8 cellular contexts compared by ENCODE assay signal in genomic region chr20:32902456-32903420, GRCh38. TPM values are rescaled to one million over a fixed set of nuclear protein-coding genes. Genes with fewer than 3 reads are reported as not detected.
A peak's percentile ranks its signal among the peaks of the same experiment; 100 is the strongest.
DNase-seq lines count a peak whose midpoint lies in the region; ATAC-seq and TF ChIP-seq lines count a peak whose summit lies in the region.

No MANE protein-coding gene starts in this region.

- no peak for TF ChIP-seq POLR2A in breast epithelium (IDR thresholded peaks at IDR 0.05)

- DNase-seq in DMS 273 (lab: John Stamatoyannopoulos, UW; ENCODE audit: unreplicated experiment) (peak; percentile 77), DMS 273 treated with DMSO at 0.1 percent for 48 hours (lab: John Stamatoyannopoulos, UW) (no peak), NCI-H1105 (lab: John Stamatoyannopoulos, UW) (peak; percentile 28), breast epithelium (ENCODE audit: low spot score in 2 of 2) (no peak), left kidney (ENCODE audit: low read depth, low spot score) (peak; percentile 60)
- DNase-seq in stimulated activated CD4-positive, alpha-beta T cell treated with anti-CD3 and anti-CD28 coated beads, TNF-alpha, amount 100 ng/mL, for 1 hour (ENCODE audit: low read depth in 3 of 3, low spot score in 1 of 3) = peak; percentile 28 to 56 (median 41)

- H3K27me3 ChIP-seq in breast epithelium = no peaks in the 10 kb centered on the region

- no peaks in the 10 kb centered on the region for H3K36me3 ChIP-seq in breast epithelium

- no peaks in the 10 kb centered on the region for H3K4me1 ChIP-seq in breast epithelium

- intact Hi-C loops in breast epithelium (cut with DNase I; ENCODE audit: low total_unique reads) = loop anchor here (5.0 kb wide), 1 partner anchor 690 kb away; no protein-coding TSS in a partner anchor

- no peaks in the 10 kb centered on the region for H3K9me3 ChIP-seq in breast epithelium

- H3K27ac ChIP-seq in breast epithelium = no peak overlapping the region

- no peak for ATAC-seq in HG02588 (IDR thresholded peaks at IDR 0.05; ENCODE audit: unreplicated experiment)

- TF ChIP-seq CTCF in WI38 (IDR thresholded peaks at IDR 0.05; ENCODE audit: low read depth, low read length) (peak; percentile 93), breast epithelium (IDR thresholded peaks at IDR 0.05) (peak; percentile 40 to 82 (median 76))

- H3K4me3 ChIP-seq in WI38 (ENCODE audit: low read depth, low read length) = no peak overlapping the region
- no peak overlapping the region for H3K4me3 ChIP-seq in breast epithelium

RNA-seq across cellular contexts. Expression of gene EFCAB8, which starts 44.0 kb away (rescaled TPM):
- total RNA-seq in breast epithelium = under 1 TPM in 1 of 3 donors, not detected in 2; 0.32 TPM

Comparison
In these comparisons a context has a peak if more than half of its experiments do, and no peak if none do; other contexts are left out.
1. DNase-seq: peak in DMS 273 (single experiment), NCI-H1105 (single experiment), left kidney (single experiment) and stimulated activated CD4-positive, alpha-beta T cell treated with anti-CD3 and anti-CD28 coated beads, TNF-alpha, amount 100 ng/mL, for 1 hour (3 of 3); none in DMS 273 treated with DMSO at 0.1 percent for 48 hours (single experiment) and breast epithelium (0 of 2).